In the genomic region with DNA sequence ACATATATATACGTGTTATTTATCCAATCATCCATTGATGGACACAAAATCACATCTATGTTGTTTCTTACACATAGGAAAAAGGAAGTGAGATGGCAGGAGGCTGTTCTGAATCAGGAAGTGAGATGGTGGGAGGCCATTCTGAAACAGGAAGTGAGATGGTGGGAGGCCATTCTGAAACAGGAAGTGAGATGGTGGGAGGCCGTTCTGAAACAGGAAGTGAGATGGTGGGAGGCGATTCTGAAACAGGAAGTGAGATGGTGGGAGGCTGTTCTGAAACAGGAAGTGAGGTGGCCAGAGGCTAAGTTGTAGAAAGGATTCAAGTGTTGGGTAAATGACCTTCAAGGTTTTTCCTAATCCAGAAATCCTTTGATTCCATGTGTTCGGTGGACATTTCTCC, we compare ENCODE assay signal across 15 cellular contexts.
DNase-seq lines count a peak whose midpoint lies in the region; ATAC-seq and TF ChIP-seq lines count a peak whose summit lies in the region.
"Had no signal": no experiment of that assay in that cellular context is flagged by ENCODE, and none has a peak within 500 bp of the region (broad histone marks: within the 10 kb centered on the region; RNA-seq: fewer than 3 reads in every experiment).

No MANE protein-coding gene starts in this region.

- H3K9me3 ChIP-seq in MM.1S (replicated peaks; ENCODE audit: insufficient read depth, low read length), result no peaks in the 10 kb centered on the region
- H3K9me3 ChIP-seq: thyroid gland had no signal

- peaks cover 0 to 7% (median 4%) of the 10 kb centered on the region in 3 donors for H3K36me3 Mint-ChIP-seq in immature natural killer cell

- peaks cover 3 to 6% of the 10 kb centered on the region in 2 donors for H3K4me1 Mint-ChIP-seq in immature natural killer cell

- H3K4me3 ChIP-seq in MM.1S (ENCODE audit: low read length), result no peak overlapping the region
- H3K4me3 ChIP-seq: heart left ventricle, PC-9, smooth muscle cell, thyroid gland had no signal

- peaks cover 0 to 3% (median 0%) of the 10 kb centered on the region in 3 donors for H3K27me3 Mint-ChIP-seq in immature natural killer cell (ENCODE audit: low read depth in 3 of 3)

- peak; percentile 51 for DNase-seq in DMS 273 (lab: John Stamatoyannopoulos, UW; ENCODE audit: unreplicated experiment)
- no peak for DNase-seq in DMS 273 treated with DMSO at 0.1 percent for 48 hours (lab: John Stamatoyannopoulos, UW)
- peak; percentile 33 for DNase-seq in MM.1S
- DNase-seq in SKM-1 (lab: John Stamatoyannopoulos, UW; ENCODE audit: unreplicated experiment), result peak; percentile 19
- peak in 2 of 3 donors; percentile 0 to 8 for DNase-seq in immature natural killer cell
- DNase-seq: activated T-cell treated with anti-CD3 and anti-CD28 coated beads, Interleukin-2, amount 50 U/mL, for 1 hour; heart left ventricle; NCI-H1436; PC-9; thyroid gland had no signal

- H2AFZ ChIP-seq in MM.1S (ENCODE audit: low read length), result no peak overlapping the region
- H2AFZ ChIP-seq: PC-9 had no signal

- no peaks in the 10 kb centered on the region for H3K27me3 ChIP-seq in MM.1S (replicated peaks; ENCODE audit: insufficient read depth, low read length)
- H3K27me3 ChIP-seq: thyroid gland had no signal

- H3K4me1 ChIP-seq in MM.1S (ENCODE audit: low read length), result 0 out of 2 replicates have a peak, but pooled peaks cover 4% of the 10 kb centered on the region
- H3K4me1 ChIP-seq: heart left ventricle had no signal

- H3K9me3 Mint-ChIP-seq in immature natural killer cell, result peaks cover 6 to 55% (median 36%) of the 10 kb centered on the region in 6 donors

- H3K27ac ChIP-seq in MM.1S (ENCODE audit: low read length), result peak overlapping the region; percentile 2; the same call in 1 of the 2 replicates
- H3K27ac ChIP-seq: 22Rv1, heart left ventricle, PC-9, thyroid gland had no signal

- no peaks in the 10 kb centered on the region for H4K20me1 ChIP-seq in MM.1S (ENCODE audit: insufficient read depth, low read length)

- no peaks in the 10 kb centered on the region for H3K9me2 ChIP-seq in MM.1S (replicated peaks; ENCODE audit: insufficient read depth, low read length)

- no peaks in the 10 kb centered on the region for H3K36me3 ChIP-seq in MM.1S (replicated peaks; ENCODE audit: insufficient read depth, low read length)
- H3K36me3 ChIP-seq: heart left ventricle, thyroid gland had no signal

- H3K9ac ChIP-seq in MM.1S (ENCODE audit: low read length), result no peak overlapping the region

- no peaks in the 10 kb centered on the region for H3F3A ChIP-seq in MM.1S (ENCODE audit: insufficient read depth, low read length)

- ATAC-seq in HG02885 (IDR thresholded peaks at IDR 0.05; ENCODE audit: poor library complexity, unreplicated experiment) (no peak), GM19023 (IDR thresholded peaks at IDR 0.05; ENCODE audit: unreplicated experiment) (no peak), HG03280 (IDR thresholded peaks at IDR 0.05; ENCODE audit: unreplicated experiment) (no peak)
- ATAC-seq: heart left ventricle had no signal

- no peaks in the 10 kb centered on the region for H3K79me2 ChIP-seq in MM.1S (ENCODE audit: low read length)

- H3K4me2 ChIP-seq in MM.1S (ENCODE audit: low read depth, low read length), result no peak overlapping the region
- H3K4me2 ChIP-seq: PC-9, smooth muscle cell had no signal

- peak overlapping the region in 4 of 6 donors; percentile 55 to 80 (median 68) for H3K27ac Mint-ChIP-seq in immature natural killer cell

- peak overlapping the region in 3 of 5 donors; percentile 30 to 41 (median 38) for H3K4me3 Mint-ChIP-seq in immature natural killer cell

- TF ChIP-seq CTCF in MM.1S (IDR thresholded peaks at IDR 0.05; ENCODE audit: low read length), result no peak
